In the genomic region with DNA sequence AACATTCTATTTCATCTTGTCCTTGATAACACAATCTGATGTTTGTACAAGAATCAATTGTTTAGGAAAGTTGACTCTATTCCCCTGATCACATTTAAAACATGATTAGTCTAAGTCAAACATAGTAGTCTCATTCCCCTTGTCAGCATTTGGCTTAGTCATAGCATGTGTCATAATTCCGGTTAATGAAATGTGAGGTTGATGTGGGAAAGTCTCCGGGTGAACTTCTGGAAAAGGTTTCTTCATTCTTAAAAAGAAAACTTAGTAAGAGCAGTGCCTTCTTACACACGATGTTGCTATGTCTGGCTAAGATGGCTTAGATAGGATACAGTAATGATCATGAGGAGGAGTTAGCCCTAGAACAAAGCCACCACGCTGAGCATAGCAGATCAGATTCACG, we compare ENCODE assay signal across 10 cellular contexts.
DNase-seq lines count a peak whose midpoint lies in the region; ATAC-seq, FAIRE-seq and TF ChIP-seq lines count a peak whose summit lies in the region.
"Had no signal": no experiment of that assay in that cellular context is flagged by ENCODE, and none has a peak within 500 bp of the region (broad histone marks: within the 10 kb centered on the region; RNA-seq: fewer than 3 reads in every experiment).

No MANE protein-coding gene starts in this region.

- H3K4me1 Mint-ChIP-seq in HFFc6 (ENCODE audit: low read depth), result peaks cover 80% of the 10 kb centered on the region
- no peaks in the 10 kb centered on the region for H3K4me1 Mint-ChIP-seq in Caco-2 (ENCODE audit: low read depth, unreplicated experiment)
- no peaks in the 10 kb centered on the region for H3K4me1 Mint-ChIP-seq in activated naive CD4-positive, alpha-beta T cell treated with anti-CD3 and anti-CD28 coated beads for 36 hours (ENCODE audit: low read depth)

- H3K4me3 Mint-ChIP-seq in HFFc6 (peak overlapping the region; percentile 69), Caco-2 (ENCODE audit: unreplicated experiment) (no peak overlapping the region)
- no peak overlapping the region for H3K4me3 Mint-ChIP-seq in activated naive CD4-positive, alpha-beta T cell treated with anti-CD3 and anti-CD28 coated beads for 36 hours
- H3K4me3 Mint-ChIP-seq: activated CD8-positive, alpha-beta T cell treated with anti-CD3 and anti-CD28 coated beads for 36 hours had no signal

- peak; percentile 98 for DNase-seq in HFFc6
- DNase-seq in foreskin keratinocyte, result peak; percentile 98 to 99
- no peak for DNase-seq in thoracic aorta (ENCODE audit: low spot score)
- no peak for DNase-seq in Caco-2
- no peak for DNase-seq in activated naive CD4-positive, alpha-beta T cell treated with anti-CD3 and anti-CD28 coated beads for 36 hours
- no peak for DNase-seq in cerebellar nuclear complex (lab: John Stamatoyannopoulos, UW)
- DNase-seq: activated CD8-positive, alpha-beta T cell treated with anti-CD3 and anti-CD28 coated beads for 36 hours; NCI-H187 treated with DMSO at 0.1 percent for 48 hours had no signal

- H3K36me3 Mint-ChIP-seq in HFFc6 (ENCODE audit: low read depth), result 0 out of 2 replicates have a peak, but pooled peaks cover 4% of the 10 kb centered on the region
- H3K36me3 Mint-ChIP-seq in Caco-2 (ENCODE audit: insufficient read depth, unreplicated experiment), result no peaks in the 10 kb centered on the region
- H3K36me3 Mint-ChIP-seq in activated naive CD4-positive, alpha-beta T cell treated with anti-CD3 and anti-CD28 coated beads for 36 hours (ENCODE audit: low read depth), result no peaks in the 10 kb centered on the region

- no TSS peak for BruUV-seq in Caco-2 (replicated peaks; lab: Mats Ljungman, UMichigan)

- TF ChIP-seq CTCF in HFFc6 (IDR thresholded peaks at IDR 0.05) (no peak), foreskin keratinocyte (conservative IDR thresholded peaks at IDR 0.05) (no peak), thoracic aorta (IDR thresholded peaks at IDR 0.05) (no peak), Caco-2 (IDR thresholded peaks at IDR 0.05; ENCODE audit: insufficient read depth in 1 of 2, low read depth in 1 of 2, low read length in 1 of 2, severe bottlenecking in 1 of 2, unreplicated experiment in 1 of 2) (no peak)

- H3K27ac ChIP-seq in foreskin keratinocyte, result peak overlapping the region; percentile 97
- peak overlapping the region; percentile 39 to 64 for H3K27ac ChIP-seq in thoracic aorta
- H3K27ac ChIP-seq: cardiac muscle cell had no signal

- H3K9me3 ChIP-seq in thoracic aorta (no peaks in the 10 kb centered on the region), Caco-2 (no peaks in the 10 kb centered on the region)

- H3K4me1 ChIP-seq in foreskin keratinocyte (peaks cover 18% of the 10 kb centered on the region), thoracic aorta (ENCODE audit: control insufficient read depth in 1 of 2, low read depth in 2 of 2) (peaks cover 5 to 17% of the 10 kb centered on the region in 2 donors), Caco-2 (no peaks in the 10 kb centered on the region)

- intact Hi-C loops in Caco-2 (cut with micrococcal nuclease; ENCODE audit: unreplicated experiment), result loop anchor here (5.0 kb wide), 1 partner anchor 471 kb away; no protein-coding TSS in a partner anchor
- intact Hi-C loops in activated naive CD4-positive, alpha-beta T cell treated with anti-CD3 and anti-CD28 coated beads for 36 hours (cut with micrococcal nuclease), result no loop called here

- H3K36me3 ChIP-seq in thoracic aorta (no peaks in the 10 kb centered on the region), Caco-2 (ENCODE audit: control insufficient read depth, insufficient read depth, low read length) (no peaks in the 10 kb centered on the region)
- H3K36me3 ChIP-seq: cardiac muscle cell had no signal

- H3K9me3 Mint-ChIP-seq in HFFc6 (no peaks in the 10 kb centered on the region), Caco-2 (ENCODE audit: unreplicated experiment) (no peaks in the 10 kb centered on the region)
- no peaks in the 10 kb centered on the region for H3K9me3 Mint-ChIP-seq in activated naive CD4-positive, alpha-beta T cell treated with anti-CD3 and anti-CD28 coated beads for 36 hours
- H3K9me3 Mint-ChIP-seq: activated CD8-positive, alpha-beta T cell treated with anti-CD3 and anti-CD28 coated beads for 36 hours had no signal

- ATAC-seq in foreskin keratinocyte (peak; percentile 92), thoracic aorta (ENCODE audit: insufficient number of reproducible peaks, low FRiP score, low read depth) (peak; percentile 95)
- ATAC-seq: activated CD8-positive, alpha-beta T cell treated with anti-CD3 and anti-CD28 coated beads for 36 hours had no signal

- CTCF ChIA-PET in Caco-2 (lab: Charles Lee), result no interaction called here
- CTCF ChIA-PET in activated naive CD4-positive, alpha-beta T cell treated with anti-CD3 and anti-CD28 coated beads for 36 hours (lab: Charles Lee), result no interaction called here

- no peaks in the 10 kb centered on the region for H3K27me3 ChIP-seq in foreskin keratinocyte
- no peaks in the 10 kb centered on the region for H3K27me3 ChIP-seq in thoracic aorta (replicated peaks; ENCODE audit: insufficient read depth)
- H3K27me3 ChIP-seq in Caco-2 (replicated peaks; ENCODE audit: control insufficient read depth, insufficient read depth, low read length), result no peaks in the 10 kb centered on the region
- H3K27me3 ChIP-seq: cardiac muscle cell had no signal

- H3K4me3 ChIP-seq in thoracic aorta (no peak overlapping the region), Caco-2 (ENCODE audit: low read depth, low read length) (no peak overlapping the region)
- H3K4me3 ChIP-seq: cardiac muscle cell had no signal

- FAIRE-seq in TTC549 (lab: Jason Lieb, UNC), result peak; percentile 100

- H3K27ac Mint-ChIP-seq in HFFc6, result peak overlapping the region; percentile 97
- H3K27ac Mint-ChIP-seq in Caco-2 (ENCODE audit: unreplicated experiment), result no peak overlapping the region
- no peak overlapping the region for H3K27ac Mint-ChIP-seq in activated naive CD4-positive, alpha-beta T cell treated with anti-CD3 and anti-CD28 coated beads for 36 hours
- H3K27ac Mint-ChIP-seq: activated CD8-positive, alpha-beta T cell treated with anti-CD3 and anti-CD28 coated beads for 36 hours had no signal

- POLR2A ChIA-PET in Caco-2 (lab: Charles Lee), result no interaction called here

- H3K27me3 Mint-ChIP-seq in HFFc6 (ENCODE audit: insufficient read depth) (no peaks in the 10 kb centered on the region; the same call in 1 of the 2 replicates), Caco-2 (ENCODE audit: insufficient read depth, unreplicated experiment) (peaks cover 23% of the 10 kb centered on the region)
- peaks cover 5% of the 10 kb centered on the region for H3K27me3 Mint-ChIP-seq in activated naive CD4-positive, alpha-beta T cell treated with anti-CD3 and anti-CD28 coated beads for 36 hours (ENCODE audit: low read depth)

Comparison
In these comparisons a context has a peak if more than half of its experiments do, and no peak if none do; other contexts are left out.
1. DNase-seq: peak in HFFc6 (single experiment) and foreskin keratinocyte (2 of 2); none in thoracic aorta (single experiment), Caco-2 (0 of 2), activated naive CD4-positive, alpha-beta T cell treated with anti-CD3 and anti-CD28 coated beads for 36 hours (single experiment) and cerebellar nuclear complex (0 of 2).